1 cellular context compared by ENCODE assay signal in the genomic region with DNA sequence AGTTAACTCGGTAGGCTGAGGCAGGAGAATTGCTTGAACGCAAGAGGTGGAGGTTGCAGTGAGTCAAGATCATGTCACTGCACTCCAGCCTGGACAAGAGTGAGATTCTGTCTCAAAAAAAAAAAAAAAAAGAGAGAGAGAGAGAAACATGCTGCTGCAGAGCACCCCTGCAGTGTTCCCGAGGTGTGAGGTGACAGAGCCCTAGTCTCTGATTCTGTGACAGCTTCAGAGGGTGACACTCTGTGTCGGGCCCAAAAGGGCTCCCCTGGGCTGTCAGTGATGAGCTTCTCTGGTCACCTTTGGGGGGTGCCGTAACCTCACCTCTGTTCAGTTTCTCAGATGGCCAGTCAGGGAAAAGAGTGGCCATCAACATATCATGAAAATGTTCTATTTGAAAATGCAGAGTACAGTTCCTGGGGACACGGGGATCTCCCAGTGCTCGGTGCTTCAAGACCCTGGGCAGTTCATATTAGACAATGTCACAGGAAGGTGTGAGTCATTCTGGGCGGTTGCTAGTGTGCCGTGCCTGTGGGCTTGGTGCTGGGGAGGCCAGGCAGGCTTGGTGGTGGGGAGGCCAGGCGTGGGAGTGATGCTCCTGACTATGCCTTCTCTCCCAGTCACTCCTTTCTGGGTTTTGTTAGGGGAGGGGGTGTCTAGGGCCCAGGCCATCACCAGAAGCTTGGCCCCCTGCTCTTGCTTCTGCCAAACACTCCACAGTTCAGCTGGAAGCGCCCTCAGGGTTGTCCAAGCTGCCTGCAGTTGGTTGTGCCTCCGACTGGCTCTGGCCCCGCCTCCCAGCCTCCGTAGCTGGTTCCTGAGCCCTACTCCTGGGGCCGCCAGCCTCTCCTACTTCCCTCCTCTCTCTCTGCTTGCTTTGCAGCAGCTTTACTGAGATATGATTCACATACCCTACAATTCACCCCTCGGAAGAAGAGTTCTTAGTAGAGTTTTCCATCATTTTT.
A peak's percentile ranks its signal among the peaks of the same experiment; 100 is the strongest.
TF ChIP-seq lines count a peak whose summit lies in the region.

No MANE protein-coding gene starts in this region.

TF ChIP-seq in K562, 482 proteins besides CTCF, POLR2A, EP300 and RAD21 (continued from another document and continues in another):
- TF ChIP-seq, protein P1, sequence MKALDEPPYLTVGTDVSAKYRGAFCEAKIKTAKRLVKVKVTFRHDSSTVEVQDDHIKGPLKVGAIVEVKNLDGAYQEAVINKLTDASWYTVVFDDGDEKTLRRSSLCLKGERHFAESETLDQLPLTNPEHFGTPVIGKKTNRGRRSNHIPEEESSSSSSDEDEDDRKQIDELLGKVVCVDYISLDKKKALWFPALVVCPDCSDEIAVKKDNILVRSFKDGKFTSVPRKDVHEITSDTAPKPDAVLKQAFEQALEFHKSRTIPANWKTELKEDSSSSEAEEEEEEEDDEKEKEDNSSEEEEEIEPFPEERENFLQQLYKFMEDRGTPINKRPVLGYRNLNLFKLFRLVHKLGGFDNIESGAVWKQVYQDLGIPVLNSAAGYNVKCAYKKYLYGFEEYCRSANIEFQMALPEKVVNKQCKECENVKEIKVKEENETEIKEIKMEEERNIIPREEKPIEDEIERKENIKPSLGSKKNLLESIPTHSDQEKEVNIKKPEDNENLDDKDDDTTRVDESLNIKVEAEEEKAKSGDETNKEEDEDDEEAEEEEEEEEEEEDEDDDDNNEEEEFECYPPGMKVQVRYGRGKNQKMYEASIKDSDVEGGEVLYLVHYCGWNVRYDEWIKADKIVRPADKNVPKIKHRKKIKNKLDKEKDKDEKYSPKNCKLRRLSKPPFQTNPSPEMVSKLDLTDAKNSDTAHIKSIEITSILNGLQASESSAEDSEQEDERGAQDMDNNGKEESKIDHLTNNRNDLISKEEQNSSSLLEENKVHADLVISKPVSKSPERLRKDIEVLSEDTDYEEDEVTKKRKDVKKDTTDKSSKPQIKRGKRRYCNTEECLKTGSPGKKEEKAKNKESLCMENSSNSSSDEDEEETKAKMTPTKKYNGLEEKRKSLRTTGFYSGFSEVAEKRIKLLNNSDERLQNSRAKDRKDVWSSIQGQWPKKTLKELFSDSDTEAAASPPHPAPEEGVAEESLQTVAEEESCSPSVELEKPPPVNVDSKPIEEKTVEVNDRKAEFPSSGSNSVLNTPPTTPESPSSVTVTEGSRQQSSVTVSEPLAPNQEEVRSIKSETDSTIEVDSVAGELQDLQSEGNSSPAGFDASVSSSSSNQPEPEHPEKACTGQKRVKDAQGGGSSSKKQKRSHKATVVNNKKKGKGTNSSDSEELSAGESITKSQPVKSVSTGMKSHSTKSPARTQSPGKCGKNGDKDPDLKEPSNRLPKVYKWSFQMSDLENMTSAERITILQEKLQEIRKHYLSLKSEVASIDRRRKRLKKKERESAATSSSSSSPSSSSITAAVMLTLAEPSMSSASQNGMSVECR (CRISPR knock-in tag; IDR thresholded peaks at IDR 0.05): peak; percentile 31; the same call in 1 of the 2 replicates
- TF ChIP-seq ZNF263 (CRISPR knock-in tag; IDR thresholded peaks at IDR 0.05; ENCODE audit: borderline replicate concordance): peak; percentile 34; the same call in 1 of the 2 replicates
- TF ChIP-seq, protein P2, sequence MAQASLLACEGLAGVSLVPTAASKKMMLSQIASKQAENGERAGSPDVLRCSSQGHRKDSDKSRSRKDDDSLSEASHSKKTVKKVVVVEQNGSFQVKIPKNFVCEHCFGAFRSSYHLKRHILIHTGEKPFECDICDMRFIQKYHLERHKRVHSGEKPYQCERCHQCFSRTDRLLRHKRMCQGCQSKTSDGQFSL (CRISPR knock-in tag; IDR thresholded peaks at IDR 0.05): no peak; the same call in 1 of the 2 replicates
- TF ChIP-seq, protein P2 (tag; IDR thresholded peaks at IDR 0.05): no peak
- TF ChIP-seq HOXB6 (CRISPR knock-in tag; IDR thresholded peaks at IDR 0.05; ENCODE audit: borderline replicate concordance): no peak
- no peak for TF ChIP-seq POLR3G (IDR thresholded peaks at IDR 0.05; ENCODE audit: extremely low read depth, insufficient read length, insufficient replicate concordance)
- no peak for TF ChIP-seq ZNF24 (IDR thresholded peaks at IDR 0.05)
- no peak for TF ChIP-seq TGIF2 (CRISPR knock-in tag; IDR thresholded peaks at IDR 0.05)
- TF ChIP-seq, protein P3, sequence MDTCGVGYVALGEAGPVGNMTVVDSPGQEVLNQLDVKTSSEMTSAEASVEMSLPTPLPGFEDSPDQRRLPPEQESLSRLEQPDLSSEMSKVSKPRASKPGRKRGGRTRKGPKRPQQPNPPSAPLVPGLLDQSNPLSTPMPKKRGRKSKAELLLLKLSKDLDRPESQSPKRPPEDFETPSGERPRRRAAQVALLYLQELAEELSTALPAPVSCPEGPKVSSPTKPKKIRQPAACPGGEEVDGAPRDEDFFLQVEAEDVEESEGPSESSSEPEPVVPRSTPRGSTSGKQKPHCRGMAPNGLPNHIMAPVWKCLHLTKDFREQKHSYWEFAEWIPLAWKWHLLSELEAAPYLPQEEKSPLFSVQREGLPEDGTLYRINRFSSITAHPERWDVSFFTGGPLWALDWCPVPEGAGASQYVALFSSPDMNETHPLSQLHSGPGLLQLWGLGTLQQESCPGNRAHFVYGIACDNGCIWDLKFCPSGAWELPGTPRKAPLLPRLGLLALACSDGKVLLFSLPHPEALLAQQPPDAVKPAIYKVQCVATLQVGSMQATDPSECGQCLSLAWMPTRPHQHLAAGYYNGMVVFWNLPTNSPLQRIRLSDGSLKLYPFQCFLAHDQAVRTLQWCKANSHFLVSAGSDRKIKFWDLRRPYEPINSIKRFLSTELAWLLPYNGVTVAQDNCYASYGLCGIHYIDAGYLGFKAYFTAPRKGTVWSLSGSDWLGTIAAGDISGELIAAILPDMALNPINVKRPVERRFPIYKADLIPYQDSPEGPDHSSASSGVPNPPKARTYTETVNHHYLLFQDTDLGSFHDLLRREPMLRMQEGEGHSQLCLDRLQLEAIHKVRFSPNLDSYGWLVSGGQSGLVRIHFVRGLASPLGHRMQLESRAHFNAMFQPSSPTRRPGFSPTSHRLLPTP (IDR thresholded peaks at IDR 0.05; ENCODE audit: borderline replicate concordance, extremely low read depth, insufficient read length): no peak
- TF ChIP-seq PHB2 (IDR thresholded peaks at IDR 0.05; ENCODE audit: low read depth): no peak
- TF ChIP-seq CTBP1 (IDR thresholded peaks at IDR 0.05; ENCODE audit: borderline replicate concordance): peak; percentile 73
- TF ChIP-seq, protein P4, sequence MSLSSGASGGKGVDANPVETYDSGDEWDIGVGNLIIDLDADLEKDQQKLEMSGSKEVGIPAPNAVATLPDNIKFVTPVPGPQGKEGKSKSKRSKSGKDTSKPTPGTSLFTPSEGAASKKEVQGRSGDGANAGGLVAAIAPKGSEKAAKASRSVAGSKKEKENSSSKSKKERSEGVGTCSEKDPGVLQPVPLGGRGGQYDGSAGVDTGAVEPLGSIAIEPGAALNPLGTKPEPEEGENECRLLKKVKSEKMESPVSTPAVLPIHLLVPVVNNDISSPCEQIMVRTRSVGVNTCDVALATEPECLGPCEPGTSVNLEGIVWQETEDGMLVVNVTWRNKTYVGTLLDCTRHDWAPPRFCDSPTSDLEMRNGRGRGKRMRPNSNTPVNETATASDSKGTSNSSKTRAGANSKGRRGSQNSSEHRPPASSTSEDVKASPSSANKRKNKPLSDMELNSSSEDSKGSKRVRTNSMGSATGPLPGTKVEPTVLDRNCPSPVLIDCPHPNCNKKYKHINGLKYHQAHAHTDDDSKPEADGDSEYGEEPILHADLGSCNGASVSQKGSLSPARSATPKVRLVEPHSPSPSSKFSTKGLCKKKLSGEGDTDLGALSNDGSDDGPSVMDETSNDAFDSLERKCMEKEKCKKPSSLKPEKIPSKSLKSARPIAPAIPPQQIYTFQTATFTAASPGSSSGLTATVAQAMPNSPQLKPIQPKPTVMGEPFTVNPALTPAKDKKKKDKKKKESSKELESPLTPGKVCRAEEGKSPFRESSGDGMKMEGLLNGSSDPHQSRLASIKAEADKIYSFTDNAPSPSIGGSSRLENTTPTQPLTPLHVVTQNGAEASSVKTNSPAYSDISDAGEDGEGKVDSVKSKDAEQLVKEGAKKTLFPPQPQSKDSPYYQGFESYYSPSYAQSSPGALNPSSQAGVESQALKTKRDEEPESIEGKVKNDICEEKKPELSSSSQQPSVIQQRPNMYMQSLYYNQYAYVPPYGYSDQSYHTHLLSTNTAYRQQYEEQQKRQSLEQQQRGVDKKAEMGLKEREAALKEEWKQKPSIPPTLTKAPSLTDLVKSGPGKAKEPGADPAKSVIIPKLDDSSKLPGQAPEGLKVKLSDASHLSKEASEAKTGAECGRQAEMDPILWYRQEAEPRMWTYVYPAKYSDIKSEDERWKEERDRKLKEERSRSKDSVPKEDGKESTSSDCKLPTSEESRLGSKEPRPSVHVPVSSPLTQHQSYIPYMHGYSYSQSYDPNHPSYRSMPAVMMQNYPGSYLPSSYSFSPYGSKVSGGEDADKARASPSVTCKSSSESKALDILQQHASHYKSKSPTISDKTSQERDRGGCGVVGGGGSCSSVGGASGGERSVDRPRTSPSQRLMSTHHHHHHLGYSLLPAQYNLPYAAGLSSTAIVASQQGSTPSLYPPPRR (CRISPR knock-in tag; IDR thresholded peaks at IDR 0.05; ENCODE audit: borderline replicate concordance): 0 out of 2 replicates have a peak, but pooled peaks have one; percentile 73
- no peak for TF ChIP-seq CXXC5 (CRISPR knock-in tag; IDR thresholded peaks at IDR 0.05)
- TF ChIP-seq NR3C1 (CRISPR knock-in tag; IDR thresholded peaks at IDR 0.05): no peak
- no peak for TF ChIP-seq COPS2 (conservative IDR thresholded peaks at IDR 0.05)
- no peak for TF ChIP-seq FOXM1 (IDR thresholded peaks at IDR 0.05; ENCODE audit: low read depth)
- TF ChIP-seq FOXM1 (CRISPR knock-in tag; IDR thresholded peaks at IDR 0.05; ENCODE audit: low read depth): peak; percentile 76; the same call in 1 of the 2 replicates
- TF ChIP-seq NR1H2 (CRISPR knock-in tag; IDR thresholded peaks at IDR 0.05): 0 out of 2 replicates have a peak, but pooled peaks have one; percentile 14
- no peak for TF ChIP-seq ZNF668 (CRISPR knock-in tag; IDR thresholded peaks at IDR 0.05)
- TF ChIP-seq GATAD2A (IDR thresholded peaks at IDR 0.05): no peak
- TF ChIP-seq, protein P5, sequence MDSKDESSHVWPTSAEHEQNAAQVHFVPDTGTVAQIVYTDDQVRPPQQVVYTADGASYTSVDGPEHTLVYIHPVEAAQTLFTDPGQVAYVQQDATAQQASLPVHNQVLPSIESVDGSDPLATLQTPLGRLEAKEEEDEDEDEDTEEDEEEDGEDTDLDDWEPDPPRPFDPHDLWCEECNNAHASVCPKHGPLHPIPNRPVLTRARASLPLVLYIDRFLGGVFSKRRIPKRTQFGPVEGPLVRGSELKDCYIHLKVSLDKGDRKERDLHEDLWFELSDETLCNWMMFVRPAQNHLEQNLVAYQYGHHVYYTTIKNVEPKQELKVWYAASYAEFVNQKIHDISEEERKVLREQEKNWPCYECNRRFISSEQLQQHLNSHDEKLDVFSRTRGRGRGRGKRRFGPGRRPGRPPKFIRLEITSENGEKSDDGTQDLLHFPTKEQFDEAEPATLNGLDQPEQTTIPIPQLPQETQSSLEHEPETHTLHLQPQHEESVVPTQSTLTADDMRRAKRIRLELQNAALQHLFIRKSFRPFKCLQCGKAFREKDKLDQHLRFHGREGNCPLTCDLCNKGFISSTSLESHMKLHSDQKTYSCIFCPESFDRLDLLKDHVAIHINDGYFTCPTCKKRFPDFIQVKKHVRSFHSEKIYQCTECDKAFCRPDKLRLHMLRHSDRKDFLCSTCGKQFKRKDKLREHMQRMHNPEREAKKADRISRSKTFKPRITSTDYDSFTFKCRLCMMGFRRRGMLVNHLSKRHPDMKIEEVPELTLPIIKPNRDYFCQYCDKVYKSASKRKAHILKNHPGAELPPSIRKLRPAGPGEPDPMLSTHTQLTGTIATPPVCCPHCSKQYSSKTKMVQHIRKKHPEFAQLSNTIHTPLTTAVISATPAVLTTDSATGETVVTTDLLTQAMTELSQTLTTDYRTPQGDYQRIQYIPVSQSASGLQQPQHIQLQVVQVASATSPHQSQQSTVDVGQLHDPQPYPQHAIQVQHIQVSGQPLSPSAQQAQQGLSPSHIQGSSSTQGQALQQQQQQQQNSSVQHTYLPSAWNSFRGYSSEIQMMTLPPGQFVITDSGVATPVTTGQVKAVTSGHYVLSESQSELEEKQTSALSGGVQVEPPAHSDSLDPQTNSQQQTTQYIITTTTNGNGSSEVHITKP (IDR thresholded peaks at IDR 0.05; ENCODE audit: partially characterized antibody): peak; percentile 20
- no peak for TF ChIP-seq SRSF1 (IDR thresholded peaks at IDR 0.05; ENCODE audit: low read depth, low read length)
- TF ChIP-seq DPF2 (IDR thresholded peaks at IDR 0.05): peak; percentile 40
- TF ChIP-seq PYGO2 (tag; IDR thresholded peaks at IDR 0.05): no peak
- TF ChIP-seq KLF1 (tag; IDR thresholded peaks at IDR 0.05): peak; percentile 72; the same call in 1 of the 2 replicates
- no peak for TF ChIP-seq BRD9 (IDR thresholded peaks at IDR 0.05; ENCODE audit: low read depth, partially characterized antibody)
- no peak for TF ChIP-seq DNMT1 (IDR thresholded peaks at IDR 0.05)
- no peak for TF ChIP-seq BACH1 (tag; IDR thresholded peaks at IDR 0.05)
- TF ChIP-seq, protein P6, sequence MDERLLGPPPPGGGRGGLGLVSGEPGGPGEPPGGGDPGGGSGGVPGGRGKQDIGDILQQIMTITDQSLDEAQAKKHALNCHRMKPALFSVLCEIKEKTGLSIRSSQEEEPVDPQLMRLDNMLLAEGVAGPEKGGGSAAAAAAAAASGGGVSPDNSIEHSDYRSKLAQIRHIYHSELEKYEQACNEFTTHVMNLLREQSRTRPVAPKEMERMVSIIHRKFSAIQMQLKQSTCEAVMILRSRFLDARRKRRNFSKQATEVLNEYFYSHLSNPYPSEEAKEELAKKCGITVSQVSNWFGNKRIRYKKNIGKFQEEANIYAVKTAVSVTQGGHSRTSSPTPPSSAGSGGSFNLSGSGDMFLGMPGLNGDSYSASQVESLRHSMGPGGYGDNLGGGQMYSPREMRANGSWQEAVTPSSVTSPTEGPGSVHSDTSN (CRISPR knock-in tag; IDR thresholded peaks at IDR 0.05; ENCODE audit: low read depth): no peak
- TF ChIP-seq, protein P6 (tag; conservative IDR thresholded peaks at IDR 0.05; ENCODE audit: low read depth): no peak
- TF ChIP-seq ZNF699 (CRISPR knock-in tag; IDR thresholded peaks at IDR 0.05; ENCODE audit: insufficient replicate concordance): no peak
- TF ChIP-seq SMARCC2 (IDR thresholded peaks at IDR 0.05; ENCODE audit: low read depth): no peak
- 0 out of 2 replicates have a peak, but pooled peaks have one; percentile 42 for TF ChIP-seq ZNF232 (CRISPR knock-in tag; IDR thresholded peaks at IDR 0.05)
- TF ChIP-seq JUNB (CRISPR knock-in tag; conservative IDR thresholded peaks at IDR 0.05): peak; percentile 59; the same call in 1 of the 2 replicates
- peak; percentile 37; the same call in 1 of the 2 replicates for TF ChIP-seq GABPB1 (CRISPR knock-in tag; IDR thresholded peaks at IDR 0.05)
- TF ChIP-seq HCFC1 (IDR thresholded peaks at IDR 0.05; ENCODE audit: low read depth, low read length): no peak
- no peak for TF ChIP-seq POLR2AphosphoS5 (IDR thresholded peaks at IDR 0.05; ENCODE audit: control insufficient read depth, insufficient read depth, low read depth, low read length)
- TF ChIP-seq RBM14 (IDR thresholded peaks at IDR 0.05; ENCODE audit: borderline replicate concordance, insufficient read depth, low read depth, low read length): no peak
